In genomic region chr6:37320649-37321048, GRCh38 we compare ENCODE assay signal across 17 cellular contexts. TPM values are rescaled to one million over a fixed set of nuclear protein-coding genes. Genes with fewer than 3 reads are reported as not detected.
DNase-seq lines count a peak whose midpoint lies in the region; ATAC-seq and TF ChIP-seq lines count a peak whose summit lies in the region.
"Had no signal": no experiment of that assay in that cellular context is flagged by ENCODE, and none has a peak within 500 bp of the region (broad histone marks: within the 10 kb centered on the region; RNA-seq: fewer than 3 reads in every experiment).

No MANE protein-coding gene starts in this region.

- no peaks in the 10 kb centered on the region for H3K27me3 ChIP-seq in left ventricle myocardium inferior (ENCODE audit: low read depth)
- no peaks in the 10 kb centered on the region for H3K27me3 ChIP-seq in ascending aorta
- H3K27me3 ChIP-seq: MG63, testis had no signal

- H3K9ac ChIP-seq in SK-N-MC (ENCODE audit: insufficient read length): peak overlapping the region; percentile 30

- ATAC-seq in Right ventricle myocardium superior (ENCODE audit: poor library complexity): peak; percentile 35
- ATAC-seq in HG02678 (IDR thresholded peaks at IDR 0.05; ENCODE audit: unreplicated experiment): no peak
- no peak for ATAC-seq in GM18907 (IDR thresholded peaks at IDR 0.05; ENCODE audit: unreplicated experiment)
- ATAC-seq: activated CD4-positive, alpha-beta T cell treated with anti-CD3 and anti-CD28 coated beads for 36 hours; activated naive CD8-positive, alpha-beta T cell treated with anti-CD3 and anti-CD28 coated beads, Interleukin-2, amount 50 U/mL, for 24 hours had no signal

- H3K4me3 ChIP-seq in SK-N-MC (no peak overlapping the region), left ventricle myocardium inferior (no peak overlapping the region), ascending aorta (no peak overlapping the region)
- H3K4me3 ChIP-seq: MG63, testis had no signal

- H3K4me1 ChIP-seq in left ventricle myocardium inferior: peaks cover 47% of the 10 kb centered on the region
- peaks cover 0 to 16% of the 10 kb centered on the region in 2 donors for H3K4me1 ChIP-seq in ascending aorta

- no peaks in the 10 kb centered on the region for H3K9me3 ChIP-seq in SK-N-MC (ENCODE audit: low read depth, low read length)
- H3K9me3 ChIP-seq in left ventricle myocardium inferior (replicated peaks): no peaks in the 10 kb centered on the region
- no peaks in the 10 kb centered on the region for H3K9me3 ChIP-seq in ascending aorta
- H3K9me3 ChIP-seq: MG63, testis had no signal

- no peak for DNase-seq in Right ventricle myocardium superior
- DNase-seq in cardiac septum (ENCODE audit: low spot score): no peak
- no peak for DNase-seq in SK-N-MC (ENCODE audit: low read depth, low spot score)
- no peak for DNase-seq in left ventricle myocardium inferior
- no peak for DNase-seq in middle frontal gyrus (ENCODE audit: extremely low spot score, low spot score)
- DNase-seq in ascending aorta (ENCODE audit: low spot score in 2 of 2): no peak
- DNase-seq: activated CD4-positive, alpha-beta T cell treated with anti-CD3 and anti-CD28 coated beads for 36 hours; activated naive CD8-positive, alpha-beta T cell treated with anti-CD3 and anti-CD28 coated beads, Interleukin-2, amount 50 U/mL, for 24 hours; CD4-positive, alpha-beta T cell; DND-41; HFFc6; MG63; nucleus accumbens; stimulated activated CD4-positive, alpha-beta T cell treated with anti-CD3 and anti-CD28 coated beads, Interleukin-15, amount 100 ng/mL, for 24 hours had no signal

- H3K27ac ChIP-seq in SK-N-MC (peak overlapping the region; percentile 56), left ventricle myocardium inferior (replicated peaks) (peak overlapping the region; percentile 62), ascending aorta (no peak overlapping the region)

- intact Hi-C loops in Right ventricle myocardium superior (cut with DNase I): loop anchor here (10.0 kb wide), 1 partner anchor 374 kb away; the partner anchor contains the start of gene MDGA1
- intact Hi-C loops in cardiac septum (cut with DNase I): no loop called here
- intact Hi-C loops in left ventricle myocardium inferior (cut with micrococcal nuclease): no loop called here
- intact Hi-C loops in ascending aorta (cut with DNase I): loop anchor here (5.0 to 10.0 kb wide), 2 partner anchors 114 to 372 kb away; partner anchors contain the start of gene CMTR1

- TF ChIP-seq CTCF in left ventricle myocardium inferior (IDR thresholded peaks at IDR 0.05; ENCODE audit: borderline replicate concordance) (no peak), ascending aorta (IDR thresholded peaks at IDR 0.05) (no peak)

- peaks cover 23% of the 10 kb centered on the region for H3K36me3 ChIP-seq in SK-N-MC (ENCODE audit: insufficient read depth, low read length)
- H3K36me3 ChIP-seq in left ventricle myocardium inferior: peaks cover 59% of the 10 kb centered on the region
- H3K36me3 ChIP-seq in ascending aorta: peaks cover 43 to 52% of the 10 kb centered on the region in 2 donors

RNA-seq across cellular contexts. Expression of gene RNF8, which starts 33.1 kb away (rescaled TPM):
- 14.9 TPM for total RNA-seq in Right ventricle myocardium superior
- total RNA-seq in cardiac septum: 13.2 TPM
- total RNA-seq in left ventricle myocardium inferior: 16.1 TPM
- 7.3 TPM for total RNA-seq in ascending aorta

Comparison
In these comparisons a context has a peak if more than half of its experiments do, and no peak if none do; other contexts are left out.
1. intact Hi-C loops: an anchor here in Right ventricle myocardium superior (10.0 kb wide) and ascending aorta (5.0 to 10.0 kb wide); none called in cardiac septum and left ventricle myocardium inferior.
2. H3K27ac ChIP-seq: peak in SK-N-MC (single experiment) and left ventricle myocardium inferior (single experiment); none in ascending aorta (0 of 2).